In genomic region chr2:216694201-216694825, GRCh38 we compare ENCODE assay signal across 8 cellular contexts. TPM values are rescaled to one million over a fixed set of nuclear protein-coding genes. Genes with fewer than 3 reads are reported as not detected.
DNase-seq lines count a peak whose midpoint lies in the region; ATAC-seq and TF ChIP-seq lines count a peak whose summit lies in the region.

No MANE protein-coding gene starts in this region.

- DNase-seq in CD4-positive, alpha-beta T cell = peak in 4 of 10 experiments; percentile 17 to 49 (median 23)
- DNase-seq in MM.1S (peak; percentile 41), tibial nerve (ENCODE audit: low spot score in 2 of 2) (peak in 1 of 2 donors; percentile 43)
- DNase-seq in activated CD8-positive, alpha-beta T cell treated with anti-CD3 and anti-CD28 coated beads for 36 hours = peak; percentile 67

- H3K79me2 ChIP-seq in MM.1S (ENCODE audit: low read length) = no peaks in the 10 kb centered on the region

- no peak overlapping the region for H3K27ac ChIP-seq in CD4-positive, alpha-beta T cell (ENCODE audit: low read depth, low read length)
- H3K27ac ChIP-seq in MM.1S (ENCODE audit: low read length) (no peak overlapping the region), esophagus (ENCODE audit: low read depth in 2 of 2, low read length in 1 of 2) (peak overlapping the region; percentile 65 to 79), muscle layer of duodenum (ENCODE audit: low read length) (peak overlapping the region; percentile 72), tibial nerve (peak overlapping the region; percentile 66 to 96 (median 82))

- no peak for TF ChIP-seq CTCF in CD4-positive, alpha-beta T cell (IDR thresholded peaks at IDR 0.05)
- no peak for TF ChIP-seq CTCF in MM.1S (IDR thresholded peaks at IDR 0.05; ENCODE audit: low read length)
- TF ChIP-seq CTCF in activated CD8-positive, alpha-beta T cell treated with anti-CD3 and anti-CD28 coated beads for 36 hours (IDR thresholded peaks at IDR 0.05) = no peak
- TF ChIP-seq CTCF in tibial nerve (IDR thresholded peaks at IDR 0.05) = peak in 2 of 5 experiments; percentile 17 to 22

- H3F3A ChIP-seq in MM.1S (ENCODE audit: insufficient read depth, low read length) = peaks cover 7% of the 10 kb centered on the region; the same call in 1 of the 2 replicates

- no peaks in the 10 kb centered on the region for H3K9me3 Mint-ChIP-seq in CD4-positive, alpha-beta T cell
- no peaks in the 10 kb centered on the region for H3K9me3 Mint-ChIP-seq in activated CD8-positive, alpha-beta T cell treated with anti-CD3 and anti-CD28 coated beads for 36 hours

- no peaks in the 10 kb centered on the region for H3K9me3 ChIP-seq in CD4-positive, alpha-beta T cell (ENCODE audit: control insufficient read depth, low read length)
- H3K9me3 ChIP-seq in MM.1S (replicated peaks; ENCODE audit: insufficient read depth, low read length) = no peaks in the 10 kb centered on the region
- H3K9me3 ChIP-seq in esophagus (ENCODE audit: control insufficient read depth in 2 of 2, insufficient read depth in 1 of 2, low read depth in 1 of 2, low read length in 1 of 2) = no peaks in the 10 kb centered on the region
- no peaks in the 10 kb centered on the region for H3K9me3 ChIP-seq in muscle layer of duodenum (ENCODE audit: control insufficient read depth in 1 of 2, low read length in 2 of 2)
- no peaks in the 10 kb centered on the region for H3K9me3 ChIP-seq in tibial nerve

- peak; percentile 35 for ATAC-seq in CD4-positive, alpha-beta T cell (ENCODE audit: poor library complexity)
- ATAC-seq in activated CD8-positive, alpha-beta T cell treated with anti-CD3 and anti-CD28 coated beads for 36 hours = peak; percentile 28
- ATAC-seq in HG02938 (IDR thresholded peaks at IDR 0.05; ENCODE audit: unreplicated experiment) = no peak
- ATAC-seq in GM18511 (IDR thresholded peaks at IDR 0.05; ENCODE audit: unreplicated experiment) = no peak

- H3K9ac ChIP-seq in MM.1S (ENCODE audit: low read length) = no peak overlapping the region

- H3K27ac Mint-ChIP-seq in CD4-positive, alpha-beta T cell = no peak overlapping the region
- H3K27ac Mint-ChIP-seq in activated CD8-positive, alpha-beta T cell treated with anti-CD3 and anti-CD28 coated beads for 36 hours = no peak overlapping the region

- H3K9me2 ChIP-seq in MM.1S (replicated peaks; ENCODE audit: insufficient read depth, low read length) = no peaks in the 10 kb centered on the region

- peak overlapping the region; percentile 100 for H3K4me2 ChIP-seq in MM.1S (ENCODE audit: low read depth, low read length)

- TF ChIP-seq EP300 in tibial nerve (IDR thresholded peaks at IDR 0.05) = peak in 1 of 2 donors; percentile 48

- H3K4me1 ChIP-seq in MM.1S (ENCODE audit: low read length) (no peaks in the 10 kb centered on the region), esophagus (ENCODE audit: control insufficient read depth in 2 of 2, insufficient read depth in 2 of 2, low read length in 1 of 2) (peaks cover 3 to 6% of the 10 kb centered on the region in 2 donors), muscle layer of duodenum (ENCODE audit: control insufficient read depth in 1 of 2, insufficient read depth in 2 of 2, low read length in 2 of 2) (peaks cover 0 to 55% of the 10 kb centered on the region in 2 donors), tibial nerve (peaks cover 0 to 86% (median 34%) of the 10 kb centered on the region in 4 donors)

- H3K4me3 ChIP-seq in MM.1S (ENCODE audit: low read length) (peak overlapping the region; percentile 69), esophagus (ENCODE audit: low read depth in 1 of 2, low read length in 2 of 2) (peak overlapping the region; percentile 49 to 62), muscle layer of duodenum (ENCODE audit: low read depth in 1 of 2, low read length in 2 of 2) (peak overlapping the region; percentile 71 to 75), tibial nerve (peak overlapping the region; percentile 48 to 69 (median 56))

- CTCF ChIA-PET in CD4-positive, alpha-beta T cell (lab: Charles Lee) = no interaction called here
- CTCF ChIA-PET in activated CD8-positive, alpha-beta T cell treated with anti-CD3 and anti-CD28 coated beads for 36 hours (lab: Charles Lee) = interaction anchor here (0.8 to 2.0 kb wide), 6 partner anchors 11 to 1095 kb away, joined by 3 to 9 read pairs (median 5); no protein-coding TSS in a partner anchor

- H3K4me3 Mint-ChIP-seq in CD4-positive, alpha-beta T cell = peak overlapping the region; percentile 77
- peak overlapping the region; percentile 74 for H3K4me3 Mint-ChIP-seq in activated CD8-positive, alpha-beta T cell treated with anti-CD3 and anti-CD28 coated beads for 36 hours

- no peaks in the 10 kb centered on the region for H3K36me3 Mint-ChIP-seq in CD4-positive, alpha-beta T cell (ENCODE audit: low read depth)
- no peaks in the 10 kb centered on the region for H3K36me3 Mint-ChIP-seq in activated CD8-positive, alpha-beta T cell treated with anti-CD3 and anti-CD28 coated beads for 36 hours (ENCODE audit: low read depth)

- H3K27me3 Mint-ChIP-seq in CD4-positive, alpha-beta T cell = peaks cover 50% of the 10 kb centered on the region
- peaks cover 49% of the 10 kb centered on the region for H3K27me3 Mint-ChIP-seq in activated CD8-positive, alpha-beta T cell treated with anti-CD3 and anti-CD28 coated beads for 36 hours

- 0 out of 2 replicates have a peak overlapping the region, but pooled peaks have one; percentile 34 for H2AFZ ChIP-seq in MM.1S (ENCODE audit: low read length)

- H3K36me3 ChIP-seq in MM.1S (replicated peaks; ENCODE audit: insufficient read depth, low read length) (no peaks in the 10 kb centered on the region), esophagus (ENCODE audit: control insufficient read depth in 2 of 2, insufficient read depth in 2 of 2, low read length in 1 of 2) (no peaks in the 10 kb centered on the region), muscle layer of duodenum (ENCODE audit: control insufficient read depth in 1 of 2, insufficient read depth in 2 of 2, low read length in 2 of 2) (no peaks in the 10 kb centered on the region), tibial nerve (no peaks in the 10 kb centered on the region)

- peaks cover 35% of the 10 kb centered on the region for H3K4me1 Mint-ChIP-seq in CD4-positive, alpha-beta T cell (ENCODE audit: low read depth)
- H3K4me1 Mint-ChIP-seq in activated CD8-positive, alpha-beta T cell treated with anti-CD3 and anti-CD28 coated beads for 36 hours (ENCODE audit: low read depth) = peaks cover 23% of the 10 kb centered on the region

- peak in 1 of 2 donors; percentile 37 for TF ChIP-seq POLR2A in tibial nerve (IDR thresholded peaks at IDR 0.05)

- intact Hi-C loops in CD4-positive, alpha-beta T cell (cut with DNase I, micrococcal nuclease) = no loop called here
- intact Hi-C loops in activated CD8-positive, alpha-beta T cell treated with anti-CD3 and anti-CD28 coated beads for 36 hours (cut with micrococcal nuclease) = no loop called here

- POLR2A ChIA-PET in CD4-positive, alpha-beta T cell (lab: Charles Lee) = no interaction called here
- POLR2A ChIA-PET in activated CD8-positive, alpha-beta T cell treated with anti-CD3 and anti-CD28 coated beads for 36 hours (lab: Charles Lee) = interaction anchor here (0.9 kb wide), 1 partner anchor 817 kb away, joined by 3 read pairs; no protein-coding TSS in a partner anchor

- 1 to 2% methylated on average over 55 to 56 of the region's 56 CpGs for WGBS in esophagus, 2 donors
- WGBS in tibial nerve, 2 donors = 1% methylated on average over 20 to 46 of the region's 56 CpGs

- no peaks in the 10 kb centered on the region for H4K20me1 ChIP-seq in MM.1S (ENCODE audit: insufficient read depth, low read length)

- peaks cover 73% of the 10 kb centered on the region for H3K27me3 ChIP-seq in CD4-positive, alpha-beta T cell (ENCODE audit: control insufficient read depth, insufficient read depth, low read length)
- peaks cover 20% of the 10 kb centered on the region for H3K27me3 ChIP-seq in MM.1S (replicated peaks; ENCODE audit: insufficient read depth, low read length)
- H3K27me3 ChIP-seq in esophagus (ENCODE audit: control insufficient read depth in 1 of 2, insufficient read depth in 2 of 2, low read length in 2 of 2) = no peaks in the 10 kb centered on the region
- H3K27me3 ChIP-seq in muscle layer of duodenum (ENCODE audit: low read depth, low read length) = peaks cover 16% of the 10 kb centered on the region
- H3K27me3 ChIP-seq in tibial nerve = peaks cover 0 to 8% of the 10 kb centered on the region in 2 donors

RNA-seq across cellular contexts. Expression of gene IGFBP5, which starts 1.0 kb away (rescaled TPM):
- not detected for total RNA-seq in CD4-positive, alpha-beta T cell
- total RNA-seq in activated CD8-positive, alpha-beta T cell treated with anti-CD3 and anti-CD28 coated beads for 36 hours = not detected
- polyA plus RNA-seq in esophagus = 10 to 100 TPM; 29.4 to 46.5 TPM
- total RNA-seq in tibial nerve = 1,000 to 10,000 TPM in 2 of 4 donors, 100 to 1,000 TPM in 2; 178 to 1,859 (median 1,369) TPM

Comparison
In these comparisons a context has a peak if more than half of its experiments do, and no peak if none do; other contexts are left out.
1. ATAC-seq: peak in CD4-positive, alpha-beta T cell (single experiment) and activated CD8-positive, alpha-beta T cell treated with anti-CD3 and anti-CD28 coated beads for 36 hours (single experiment); none in HG02938 (single experiment) and GM18511 (single experiment).
2. H3K27ac ChIP-seq: peak in esophagus (2 of 2), muscle layer of duodenum (single experiment) and tibial nerve (4 of 4); none in CD4-positive, alpha-beta T cell (single experiment) and MM.1S (single experiment).
3. RNA of gene IGFBP5, which starts 1.0 kb away (total RNA-seq): 178 to 1,859 TPM in tibial nerve; not detected in CD4-positive, alpha-beta T cell and not detected in activated CD8-positive, alpha-beta T cell treated with anti-CD3 and anti-CD28 coated beads for 36 hours; every median in the first group is over 100 times any median in the second.
4. Peak in every context shown above with its lines, with median percentiles within 50 percentile points of each other: H3K4me3 ChIP-seq.